Comparison of ENCODE assay signal across 1 cellular context in the genomic region with DNA sequence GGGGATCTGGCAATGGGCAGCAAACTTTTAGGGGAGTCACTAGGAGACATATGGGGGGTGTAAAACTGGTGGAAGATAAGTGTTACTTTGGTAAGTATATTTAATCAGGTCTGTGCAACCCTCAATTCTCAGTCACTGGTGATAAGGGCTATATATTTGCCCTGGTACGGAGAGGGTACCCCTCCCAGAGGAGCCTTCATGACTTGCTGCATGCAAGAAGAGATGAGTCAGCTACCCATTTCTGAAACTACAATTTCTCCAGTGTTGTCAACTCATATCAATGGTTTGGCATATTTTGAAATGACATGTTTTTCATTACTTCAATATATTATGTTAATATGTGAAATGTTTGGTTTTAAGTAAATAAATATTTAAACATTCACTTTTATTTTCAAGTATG.
TF ChIP-seq lines count a peak whose summit lies in the region.

No MANE protein-coding gene starts in this region.

TF ChIP-seq in GM23338, 12 proteins besides CTCF, POLR2A, EP300 and RAD21 (continued from another document):
- TF ChIP-seq, protein P1, sequence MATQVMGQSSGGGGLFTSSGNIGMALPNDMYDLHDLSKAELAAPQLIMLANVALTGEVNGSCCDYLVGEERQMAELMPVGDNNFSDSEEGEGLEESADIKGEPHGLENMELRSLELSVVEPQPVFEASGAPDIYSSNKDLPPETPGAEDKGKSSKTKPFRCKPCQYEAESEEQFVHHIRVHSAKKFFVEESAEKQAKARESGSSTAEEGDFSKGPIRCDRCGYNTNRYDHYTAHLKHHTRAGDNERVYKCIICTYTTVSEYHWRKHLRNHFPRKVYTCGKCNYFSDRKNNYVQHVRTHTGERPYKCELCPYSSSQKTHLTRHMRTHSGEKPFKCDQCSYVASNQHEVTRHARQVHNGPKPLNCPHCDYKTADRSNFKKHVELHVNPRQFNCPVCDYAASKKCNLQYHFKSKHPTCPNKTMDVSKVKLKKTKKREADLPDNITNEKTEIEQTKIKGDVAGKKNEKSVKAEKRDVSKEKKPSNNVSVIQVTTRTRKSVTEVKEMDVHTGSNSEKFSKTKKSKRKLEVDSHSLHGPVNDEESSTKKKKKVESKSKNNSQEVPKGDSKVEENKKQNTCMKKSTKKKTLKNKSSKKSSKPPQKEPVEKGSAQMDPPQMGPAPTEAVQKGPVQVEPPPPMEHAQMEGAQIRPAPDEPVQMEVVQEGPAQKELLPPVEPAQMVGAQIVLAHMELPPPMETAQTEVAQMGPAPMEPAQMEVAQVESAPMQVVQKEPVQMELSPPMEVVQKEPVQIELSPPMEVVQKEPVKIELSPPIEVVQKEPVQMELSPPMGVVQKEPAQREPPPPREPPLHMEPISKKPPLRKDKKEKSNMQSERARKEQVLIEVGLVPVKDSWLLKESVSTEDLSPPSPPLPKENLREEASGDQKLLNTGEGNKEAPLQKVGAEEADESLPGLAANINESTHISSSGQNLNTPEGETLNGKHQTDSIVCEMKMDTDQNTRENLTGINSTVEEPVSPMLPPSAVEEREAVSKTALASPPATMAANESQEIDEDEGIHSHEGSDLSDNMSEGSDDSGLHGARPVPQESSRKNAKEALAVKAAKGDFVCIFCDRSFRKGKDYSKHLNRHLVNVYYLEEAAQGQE (IDR thresholded peaks at IDR 0.05; ENCODE audit: unreplicated experiment), result no peak
- no peak for TF ChIP-seq CREB1 (CRISPR knock-in tag; IDR thresholded peaks at IDR 0.05; ENCODE audit: low read depth)
- no peak for TF ChIP-seq ZNF462 (CRISPR knock-in tag; IDR thresholded peaks at IDR 0.05)
- no peak for TF ChIP-seq POLR2AphosphoS5 (IDR thresholded peaks at IDR 0.05; ENCODE audit: low read depth)
- TF ChIP-seq ETS1 (IDR thresholded peaks at IDR 0.05), result no peak
- no peak for TF ChIP-seq EZH2phosphoT487 (IDR thresholded peaks at IDR 0.05; ENCODE audit: unreplicated experiment)
